ENCODE assay signal across 8 cellular contexts in genomic region chr1:116232989-116233514, GRCh38.
DNase-seq lines count a peak whose midpoint lies in the region; ATAC-seq and TF ChIP-seq lines count a peak whose summit lies in the region.

No MANE protein-coding gene starts in this region.

- no peak overlapping the region for H3K4me3 ChIP-seq in choroid plexus epithelial cell (ENCODE audit: low read depth, low read length)
- no peak overlapping the region for H3K4me3 ChIP-seq in PC-3 (ENCODE audit: low read length)

- TF ChIP-seq CTCF in choroid plexus epithelial cell (conservative IDR thresholded peaks at IDR 0.05; ENCODE audit: low read depth, low read length) (no peak), PC-3 (conservative IDR thresholded peaks at IDR 0.05; ENCODE audit: low read depth, low read length) (no peak; the same call in 1 of the 2 replicates)

- H3K9me3 ChIP-seq in PC-3 (ENCODE audit: low read length), result no peaks in the 10 kb centered on the region

- no peaks in the 10 kb centered on the region for H3F3A ChIP-seq in PC-3 (ENCODE audit: low read length, unreplicated experiment)

- H3K27me3 ChIP-seq in PC-3 (ENCODE audit: low read length), result peaks cover 17% of the 10 kb centered on the region

- H3K27ac Mint-ChIP-seq in activated naive CD4-positive, alpha-beta T cell treated with anti-CD3 and anti-CD28 coated beads, Interleukin-2, amount 10 ng/mL, durations not matched to agents 7 days and 5 days, result peak overlapping the region; percentile 26

- ATAC-seq in sciatic nerve (peak; percentile 51), PC-3 (no peak), GM19035 (IDR thresholded peaks at IDR 0.05; ENCODE audit: unreplicated experiment) (no peak)

- H3K4me3 Mint-ChIP-seq in activated naive CD4-positive, alpha-beta T cell treated with anti-CD3 and anti-CD28 coated beads, Interleukin-2, amount 10 ng/mL, durations not matched to agents 7 days and 5 days, result no peak overlapping the region

- peaks cover 15% of the 10 kb centered on the region for H3K4me1 Mint-ChIP-seq in activated naive CD4-positive, alpha-beta T cell treated with anti-CD3 and anti-CD28 coated beads, Interleukin-2, amount 10 ng/mL, durations not matched to agents 7 days and 5 days

- H3K36me3 Mint-ChIP-seq in activated naive CD4-positive, alpha-beta T cell treated with anti-CD3 and anti-CD28 coated beads, Interleukin-2, amount 10 ng/mL, durations not matched to agents 7 days and 5 days, result no peaks in the 10 kb centered on the region

- POLR2A ChIA-PET in PC-3 (lab: Charles Lee; ENCODE audit: unreplicated experiment), result no interaction called here

- no peaks in the 10 kb centered on the region for H3K79me2 ChIP-seq in PC-3 (ENCODE audit: low read length)

- H3K9ac ChIP-seq in PC-3 (ENCODE audit: low read length), result no peak overlapping the region

- no TSS peak for BruUV-seq in PC-3 (replicated peaks; lab: Mats Ljungman, UMichigan)

- no peaks in the 10 kb centered on the region for H3K36me3 ChIP-seq in PC-3 (ENCODE audit: low read depth, low read length)

- H3K9me3 Mint-ChIP-seq in activated naive CD4-positive, alpha-beta T cell treated with anti-CD3 and anti-CD28 coated beads, Interleukin-2, amount 10 ng/mL, durations not matched to agents 7 days and 5 days, result no peaks in the 10 kb centered on the region

- intact Hi-C loops in sciatic nerve (cut with DNase I), result no loop called here
- intact Hi-C loops in PC-3 (cut with micrococcal nuclease), result loop anchor here (10.0 kb wide), 1 partner anchor 52 kb away; no protein-coding TSS in a partner anchor

- H3K9me2 ChIP-seq in PC-3 (replicated peaks; ENCODE audit: low read length), result no peaks in the 10 kb centered on the region

- CTCF ChIA-PET in activated naive CD4-positive, alpha-beta T cell treated with anti-CD3 and anti-CD28 coated beads, Interleukin-2, amount 10 ng/mL, durations not matched to agents 7 days and 5 days (lab: Charles Lee), result interaction anchor here (1.1 to 1.2 kb wide), 3 partner anchors 94 to 254 kb away, joined by 3 to 8 read pairs (median 3); no protein-coding TSS in a partner anchor
- CTCF ChIA-PET in PC-3 (lab: Charles Lee), result no interaction called here

- no peaks in the 10 kb centered on the region for H3K27me3 Mint-ChIP-seq in activated naive CD4-positive, alpha-beta T cell treated with anti-CD3 and anti-CD28 coated beads, Interleukin-2, amount 10 ng/mL, durations not matched to agents 7 days and 5 days

- no peaks in the 10 kb centered on the region for H4K20me1 ChIP-seq in PC-3 (ENCODE audit: low read length)

- H3K4me1 ChIP-seq in PC-3 (ENCODE audit: insufficient read depth, low read length), result no peaks in the 10 kb centered on the region

- H3K4me2 ChIP-seq in PC-3 (ENCODE audit: low read length), result no peak overlapping the region

- no peak overlapping the region for H2AFZ ChIP-seq in PC-3 (ENCODE audit: low read length)

- DNase-seq in activated naive CD4-positive, alpha-beta T cell treated with anti-CD3 and anti-CD28 coated beads, Interleukin-2, amount 10 ng/mL, durations not matched to agents 7 days and 5 days, result peak; percentile 49
- DNase-seq in activated naive CD4-positive, alpha-beta T cell treated with Interleukin-2 at 50 U/mL for 16 hours, result no peak
- DNase-seq in NAMALWA (ENCODE audit: low spot score), result peak; percentile 9
- DNase-seq in choroid plexus epithelial cell (ENCODE audit: low read depth), result peak; percentile 2
- DNase-seq in sciatic nerve (ENCODE audit: low spot score), result no peak
- no peak for DNase-seq in PC-3
- DNase-seq in NK-92 treated with Interleukin-12 subunit alpha and Interleukin-12 subunit beta, amount 100 ng/mL, for 24 hours (lab: John Stamatoyannopoulos, UW), result no peak

- no peak overlapping the region for H3K27ac ChIP-seq in PC-3 (ENCODE audit: low read length)

Comparison
In these comparisons a context has a peak if more than half of its experiments do, and no peak if none do; other contexts are left out.
1. DNase-seq: peak in activated naive CD4-positive, alpha-beta T cell treated with anti-CD3 and anti-CD28 coated beads, Interleukin-2, amount 10 ng/mL, durations not matched to agents 7 days and 5 days (single experiment), NAMALWA (single experiment) and choroid plexus epithelial cell (single experiment); none in activated naive CD4-positive, alpha-beta T cell treated with Interleukin-2 at 50 U/mL for 16 hours (single experiment), sciatic nerve (single experiment), PC-3 (single experiment) and NK-92 treated with Interleukin-12 subunit alpha and Interleukin-12 subunit beta, amount 100 ng/mL, for 24 hours (single experiment).